In the genomic region with DNA sequence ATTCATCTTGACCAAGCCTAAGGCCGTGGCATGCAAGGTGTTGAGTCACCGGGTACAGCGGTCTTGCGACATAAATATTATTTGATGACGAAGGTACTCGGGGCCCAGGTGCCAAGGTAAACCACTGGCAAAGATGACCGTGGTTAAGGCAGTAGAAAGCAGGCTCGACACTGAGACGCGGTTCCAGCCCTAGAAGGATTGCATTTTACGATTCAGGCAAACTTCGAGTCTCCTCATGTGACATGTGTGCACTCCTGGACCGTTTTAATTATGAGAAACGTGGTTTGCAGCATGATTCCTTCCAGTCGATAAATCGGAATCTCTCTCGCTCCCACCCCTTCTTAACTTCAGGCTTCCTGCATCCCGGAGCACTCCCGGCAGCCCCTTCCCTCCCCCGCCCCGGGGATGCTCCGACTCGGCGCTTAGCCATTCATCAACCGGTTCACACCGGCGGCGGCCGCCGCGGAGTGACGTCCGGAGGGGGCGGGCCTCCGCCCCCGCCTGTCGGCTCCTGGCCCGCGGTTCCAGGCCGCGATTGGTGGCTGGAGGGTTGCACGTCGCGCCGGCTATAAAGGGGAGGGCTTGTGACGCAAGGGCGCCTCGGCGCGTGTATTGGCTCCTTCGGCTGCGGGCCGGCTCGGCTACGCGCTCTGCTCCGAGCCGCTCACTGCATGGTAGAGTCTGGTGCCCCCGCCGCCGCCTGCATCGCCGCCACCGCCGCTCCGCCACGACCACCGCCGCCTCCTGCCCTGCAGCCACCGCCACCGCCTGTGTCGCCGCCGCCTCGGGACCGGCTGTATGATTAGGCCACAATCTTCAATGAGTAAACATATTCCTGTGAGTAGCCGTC, we compare ENCODE assay signal across 1 cellular context.
TF ChIP-seq lines count a peak whose summit lies in the region.

TSS of gene LOC128125822 (plus strand) at position 598 of the 850 bp plus-strand sequence.
TSS of gene PTP4A1 (plus strand) at position 598 of the 850 bp plus-strand sequence. CDS start 4,401 bp downstream, outside the sequence.

TF ChIP-seq in HepG2, 621 proteins besides CTCF, POLR2A, EP300 and RAD21 (continued from another document and continues in another):
- TF ChIP-seq ZNF678 (CRISPR knock-in tag; IDR thresholded peaks at IDR 0.05) (no peak; the same call in 1 of the 2 replicates), ZNF598 (CRISPR knock-in tag; IDR thresholded peaks at IDR 0.05; ENCODE audit: borderline replicate concordance) (0 out of 2 replicates have a peak, but pooled peaks have one; percentile 14), EEA1 (CRISPR knock-in tag; IDR thresholded peaks at IDR 0.05; ENCODE audit: borderline replicate concordance) (peak; percentile 45), SOX5 (CRISPR knock-in tag; IDR thresholded peaks at IDR 0.05; ENCODE audit: borderline replicate concordance) (no peak; the same call in 1 of the 2 replicates), TEAD3 (CRISPR knock-in tag; optimal IDR thresholded peaks at IDR 0.05; ENCODE audit: borderline replicate concordance) (peak; percentile 80), ZNF17 (CRISPR knock-in tag; IDR thresholded peaks at IDR 0.05) (no peak), ZNF367 (CRISPR knock-in tag; IDR thresholded peaks at IDR 0.05; ENCODE audit: borderline replicate concordance) (no peak), SOX13 (IDR thresholded peaks at IDR 0.05) (no peak; the same call in 1 of the 2 replicates), SOX13 (CRISPR knock-in tag; conservative IDR thresholded peaks at IDR 0.05 in 1 of 2, IDR thresholded peaks at IDR 0.05 in 1 of 2) (no peak), TCF7 (IDR thresholded peaks at IDR 0.05; ENCODE audit: low read depth) (0 out of 2 replicates have a peak, but pooled peaks have one; percentile 26), ZNF34 (CRISPR knock-in tag; IDR thresholded peaks at IDR 0.05; ENCODE audit: borderline replicate concordance) (no peak), TEAD2 (CRISPR knock-in tag; IDR thresholded peaks at IDR 0.05) (no peak), SMARCC2 (IDR thresholded peaks at IDR 0.05) (no peak), ZNF883 (CRISPR knock-in tag; IDR thresholded peaks at IDR 0.05; ENCODE audit: not compliant biosample characterization) (peak; percentile 37), ZFP41 (CRISPR knock-in tag; IDR thresholded peaks at IDR 0.05; ENCODE audit: borderline replicate concordance) (peak; percentile 42; the same call in 1 of the 2 replicates), ZNF296 (CRISPR knock-in tag; conservative IDR thresholded peaks at IDR 0.05) (no peak), ZBTB44 (CRISPR knock-in tag; IDR thresholded peaks at IDR 0.05) (no peak), ZNF501 (CRISPR knock-in tag; IDR thresholded peaks at IDR 0.05) (peak; percentile 97), CBX1 (IDR thresholded peaks at IDR 0.05; ENCODE audit: low read depth) (no peak), MATR3 (CRISPR knock-in tag; IDR thresholded peaks at IDR 0.05) (no peak), ZNF724P (CRISPR knock-in tag; IDR thresholded peaks at IDR 0.05; ENCODE audit: borderline replicate concordance) (peak; percentile 5; the same call in 1 of the 2 replicates), GPN1 (CRISPR knock-in tag; IDR thresholded peaks at IDR 0.05; ENCODE audit: borderline replicate concordance) (peak; percentile 57; the same call in 1 of the 2 replicates), ZNF891 (CRISPR knock-in tag; IDR thresholded peaks at IDR 0.05) (peak; percentile 82; the same call in 1 of the 2 replicates), KDM3A (CRISPR knock-in tag; IDR thresholded peaks at IDR 0.05; ENCODE audit: low read depth) (no peak), IRF1 (CRISPR knock-in tag; IDR thresholded peaks at IDR 0.05; ENCODE audit: low read depth) (no peak; the same call in 1 of the 2 replicates), ZC3H13 (CRISPR knock-in tag; IDR thresholded peaks at IDR 0.05) (peak; percentile 100), RNF2 (conservative IDR thresholded peaks at IDR 0.05; ENCODE audit: low read depth) (peak; percentile 18; the same call in 1 of the 2 replicates), NCOA5 (CRISPR knock-in tag; IDR thresholded peaks at IDR 0.05) (no peak), SOX6 (IDR thresholded peaks at IDR 0.05) (no peak), SOX6 (CRISPR knock-in tag; IDR thresholded peaks at IDR 0.05) (peak; percentile 63; the same call in 1 of the 2 replicates), NFKB2 (CRISPR knock-in tag; IDR thresholded peaks at IDR 0.05; ENCODE audit: borderline replicate concordance) (no peak; the same call in 1 of the 2 replicates), ATM (IDR thresholded peaks at IDR 0.05; ENCODE audit: borderline replicate concordance) (no peak), ZNF160 (CRISPR knock-in tag; IDR thresholded peaks at IDR 0.05) (0 out of 2 replicates have a peak, but pooled peaks have one; percentile 5), TGIF2 (CRISPR knock-in tag; IDR thresholded peaks at IDR 0.05) (no peak; the same call in 1 of the 2 replicates), ZSCAN12 (CRISPR knock-in tag; IDR thresholded peaks at IDR 0.05) (no peak), RBM22 (optimal IDR thresholded peaks at IDR 0.05; ENCODE audit: low read length) (peak; percentile 95), ZNF704 (CRISPR knock-in tag; IDR thresholded peaks at IDR 0.05; ENCODE audit: borderline replicate concordance) (0 out of 2 replicates have a peak, but pooled peaks have one; percentile 22), ELK4 (CRISPR knock-in tag; IDR thresholded peaks at IDR 0.05; ENCODE audit: borderline replicate concordance) (no peak)
- TF ChIP-seq, protein P1, sequence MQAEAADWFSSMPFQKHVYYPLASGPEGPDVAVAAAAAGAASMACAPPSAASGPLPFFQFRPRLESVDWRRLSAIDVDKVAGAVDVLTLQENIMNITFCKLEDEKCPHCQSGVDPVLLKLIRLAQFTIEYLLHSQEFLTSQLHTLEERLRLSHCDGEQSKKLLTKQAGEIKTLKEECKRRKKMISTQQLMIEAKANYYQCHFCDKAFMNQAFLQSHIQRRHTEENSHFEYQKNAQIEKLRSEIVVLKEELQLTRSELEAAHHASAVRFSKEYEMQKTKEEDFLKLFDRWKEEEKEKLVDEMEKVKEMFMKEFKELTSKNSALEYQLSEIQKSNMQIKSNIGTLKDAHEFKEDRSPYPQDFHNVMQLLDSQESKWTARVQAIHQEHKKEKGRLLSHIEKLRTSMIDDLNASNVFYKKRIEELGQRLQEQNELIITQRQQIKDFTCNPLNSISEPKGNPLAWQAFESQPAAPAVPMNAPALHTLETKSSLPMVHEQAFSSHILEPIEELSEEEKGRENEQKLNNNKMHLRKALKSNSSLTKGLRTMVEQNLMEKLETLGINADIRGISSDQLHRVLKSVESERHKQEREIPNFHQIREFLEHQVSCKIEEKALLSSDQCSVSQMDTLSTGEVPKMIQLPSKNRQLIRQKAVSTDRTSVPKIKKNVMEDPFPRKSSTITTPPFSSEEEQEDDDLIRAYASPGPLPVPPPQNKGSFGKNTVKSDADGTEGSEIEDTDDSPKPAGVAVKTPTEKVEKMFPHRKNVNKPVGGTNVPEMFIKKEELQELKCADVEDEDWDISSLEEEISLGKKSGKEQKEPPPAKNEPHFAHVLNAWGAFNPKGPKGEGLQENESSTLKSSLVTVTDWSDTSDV (CRISPR knock-in tag; IDR thresholded peaks at IDR 0.05), result peak; percentile 79; the same call in 1 of the 2 replicates
- TF ChIP-seq, protein P2, sequence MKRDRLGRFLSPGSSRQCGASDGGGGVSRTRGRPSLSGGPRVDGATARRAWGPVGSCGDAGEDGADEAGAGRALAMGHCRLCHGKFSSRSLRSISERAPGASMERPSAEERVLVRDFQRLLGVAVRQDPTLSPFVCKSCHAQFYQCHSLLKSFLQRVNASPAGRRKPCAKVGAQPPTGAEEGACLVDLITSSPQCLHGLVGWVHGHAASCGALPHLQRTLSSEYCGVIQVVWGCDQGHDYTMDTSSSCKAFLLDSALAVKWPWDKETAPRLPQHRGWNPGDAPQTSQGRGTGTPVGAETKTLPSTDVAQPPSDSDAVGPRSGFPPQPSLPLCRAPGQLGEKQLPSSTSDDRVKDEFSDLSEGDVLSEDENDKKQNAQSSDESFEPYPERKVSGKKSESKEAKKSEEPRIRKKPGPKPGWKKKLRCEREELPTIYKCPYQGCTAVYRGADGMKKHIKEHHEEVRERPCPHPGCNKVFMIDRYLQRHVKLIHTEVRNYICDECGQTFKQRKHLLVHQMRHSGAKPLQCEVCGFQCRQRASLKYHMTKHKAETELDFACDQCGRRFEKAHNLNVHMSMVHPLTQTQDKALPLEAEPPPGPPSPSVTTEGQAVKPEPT (CRISPR knock-in tag; IDR thresholded peaks at IDR 0.05; ENCODE audit: low read depth), result no peak
- TF ChIP-seq, protein P3, sequence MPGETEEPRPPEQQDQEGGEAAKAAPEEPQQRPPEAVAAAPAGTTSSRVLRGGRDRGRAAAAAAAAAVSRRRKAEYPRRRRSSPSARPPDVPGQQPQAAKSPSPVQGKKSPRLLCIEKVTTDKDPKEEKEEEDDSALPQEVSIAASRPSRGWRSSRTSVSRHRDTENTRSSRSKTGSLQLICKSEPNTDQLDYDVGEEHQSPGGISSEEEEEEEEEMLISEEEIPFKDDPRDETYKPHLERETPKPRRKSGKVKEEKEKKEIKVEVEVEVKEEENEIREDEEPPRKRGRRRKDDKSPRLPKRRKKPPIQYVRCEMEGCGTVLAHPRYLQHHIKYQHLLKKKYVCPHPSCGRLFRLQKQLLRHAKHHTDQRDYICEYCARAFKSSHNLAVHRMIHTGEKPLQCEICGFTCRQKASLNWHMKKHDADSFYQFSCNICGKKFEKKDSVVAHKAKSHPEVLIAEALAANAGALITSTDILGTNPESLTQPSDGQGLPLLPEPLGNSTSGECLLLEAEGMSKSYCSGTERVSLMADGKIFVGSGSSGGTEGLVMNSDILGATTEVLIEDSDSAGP (CRISPR knock-in tag; IDR thresholded peaks at IDR 0.05; ENCODE audit: borderline replicate concordance), result peak; percentile 84
- TF ChIP-seq, protein P4, sequence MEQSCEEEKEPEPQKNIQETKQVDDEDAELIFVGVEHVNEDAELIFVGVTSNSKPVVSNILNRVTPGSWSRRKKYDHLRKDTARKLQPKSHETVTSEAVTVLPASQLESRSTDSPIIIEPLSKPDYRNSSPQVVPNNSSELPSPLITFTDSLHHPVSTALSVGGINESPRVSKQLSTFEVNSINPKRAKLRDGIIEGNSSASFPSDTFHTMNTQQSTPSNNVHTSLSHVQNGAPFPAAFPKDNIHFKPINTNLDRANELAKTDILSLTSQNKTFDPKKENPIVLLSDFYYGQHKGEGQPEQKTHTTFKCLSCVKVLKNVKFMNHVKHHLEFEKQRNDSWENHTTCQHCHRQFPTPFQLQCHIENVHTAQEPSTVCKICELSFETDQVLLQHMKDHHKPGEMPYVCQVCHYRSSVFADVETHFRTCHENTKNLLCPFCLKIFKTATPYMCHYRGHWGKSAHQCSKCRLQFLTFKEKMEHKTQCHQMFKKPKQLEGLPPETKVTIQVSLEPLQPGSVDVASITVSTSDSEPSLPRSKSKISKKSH (CRISPR knock-in tag; IDR thresholded peaks at IDR 0.05; ENCODE audit: borderline replicate concordance), result no peak; the same call in 1 of the 2 replicates
- TF ChIP-seq, protein P5, sequence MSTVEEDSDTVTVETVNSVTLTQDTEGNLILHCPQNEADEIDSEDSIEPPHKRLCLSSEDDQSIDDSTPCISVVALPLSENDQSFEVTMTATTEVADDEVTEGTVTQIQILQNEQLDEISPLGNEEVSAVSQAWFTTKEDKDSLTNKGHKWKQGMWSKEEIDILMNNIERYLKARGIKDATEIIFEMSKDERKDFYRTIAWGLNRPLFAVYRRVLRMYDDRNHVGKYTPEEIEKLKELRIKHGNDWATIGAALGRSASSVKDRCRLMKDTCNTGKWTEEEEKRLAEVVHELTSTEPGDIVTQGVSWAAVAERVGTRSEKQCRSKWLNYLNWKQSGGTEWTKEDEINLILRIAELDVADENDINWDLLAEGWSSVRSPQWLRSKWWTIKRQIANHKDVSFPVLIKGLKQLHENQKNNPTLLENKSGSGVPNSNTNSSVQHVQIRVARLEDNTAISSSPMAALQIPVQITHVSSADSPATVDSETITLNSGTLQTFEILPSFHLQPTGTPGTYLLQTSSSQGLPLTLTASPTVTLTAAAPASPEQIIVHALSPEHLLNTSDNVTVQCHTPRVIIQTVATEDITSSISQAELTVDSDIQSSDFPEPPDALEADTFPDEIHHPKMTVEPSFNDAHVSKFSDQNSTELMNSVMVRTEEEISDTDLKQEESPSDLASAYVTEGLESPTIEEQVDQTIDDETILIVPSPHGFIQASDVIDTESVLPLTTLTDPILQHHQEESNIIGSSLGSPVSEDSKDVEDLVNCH (CRISPR knock-in tag; IDR thresholded peaks at IDR 0.05), result no peak
- TF ChIP-seq, protein P6, sequence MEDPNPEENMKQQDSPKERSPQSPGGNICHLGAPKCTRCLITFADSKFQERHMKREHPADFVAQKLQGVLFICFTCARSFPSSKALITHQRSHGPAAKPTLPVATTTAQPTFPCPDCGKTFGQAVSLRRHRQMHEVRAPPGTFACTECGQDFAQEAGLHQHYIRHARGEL (CRISPR knock-in tag; IDR thresholded peaks at IDR 0.05), result no peak
